ENCODE assay signal across 13 cellular contexts in the genomic region with DNA sequence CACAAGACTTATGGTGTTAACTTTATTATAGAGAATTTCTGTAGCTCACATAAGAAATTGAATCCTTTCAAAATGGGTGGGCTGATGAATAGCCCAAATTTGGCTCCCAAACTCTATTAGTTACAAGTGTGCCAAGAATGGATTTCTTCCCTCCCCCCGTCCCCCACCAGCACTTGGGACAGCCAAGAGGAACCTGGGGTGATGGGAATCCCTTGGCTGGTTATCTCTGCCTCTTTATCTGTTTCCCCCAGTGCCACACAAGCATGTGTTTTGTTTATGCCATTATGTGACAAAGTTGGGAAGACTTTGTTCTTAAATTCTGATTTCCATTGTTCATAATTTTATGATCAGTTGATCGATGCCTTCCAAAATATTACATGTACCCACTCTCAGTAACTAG. TPM values are rescaled to one million over a fixed set of nuclear protein-coding genes. Genes with fewer than 3 reads are reported as not detected.
A peak's percentile ranks its signal among the peaks of the same experiment; 100 is the strongest.
DNase-seq lines count a peak whose midpoint lies in the region; ATAC-seq and TF ChIP-seq lines count a peak whose summit lies in the region.
"Had no signal": no experiment of that assay in that cellular context is flagged by ENCODE, and none has a peak within 500 bp of the region (broad histone marks: within the 10 kb centered on the region; RNA-seq: fewer than 3 reads in every experiment).

No MANE protein-coding gene starts in this region.

- H3K36me3 ChIP-seq in HEK293 (ENCODE audit: control insufficient read depth in 2 of 2, insufficient read depth in 1 of 2, low read length in 2 of 2): no peaks in the 10 kb centered on the region
- no peaks in the 10 kb centered on the region for H3K36me3 ChIP-seq in breast epithelium
- peaks cover 7% of the 10 kb centered on the region for H3K36me3 ChIP-seq in lower lobe of right lung
- H3K36me3 ChIP-seq in subcutaneous abdominal adipose tissue (ENCODE audit: control insufficient read depth in 5 of 5, insufficient read depth in 5 of 5, low read length in 5 of 5): peaks cover 7 to 19% (median 10%) of the 10 kb centered on the region in 5 donors
- H3K36me3 ChIP-seq in HAP-1 (replicated peaks): no peaks in the 10 kb centered on the region

- H3K9me3 ChIP-seq in HEK293 (ENCODE audit: control insufficient read depth, insufficient read depth, low read depth, low read length) (no peaks in the 10 kb centered on the region), breast epithelium (no peaks in the 10 kb centered on the region), lower lobe of right lung (no peaks in the 10 kb centered on the region), subcutaneous abdominal adipose tissue (ENCODE audit: control insufficient read depth in 5 of 5, low read length in 5 of 5) (peaks cover 0 to 6% (median 0%) of the 10 kb centered on the region in 5 donors), HAP-1 (no peaks in the 10 kb centered on the region)

- H3K27ac ChIP-seq in HEK293 (ENCODE audit: extremely low read depth, low read depth, low read length): no peak overlapping the region
- H3K27ac ChIP-seq in breast epithelium: peak overlapping the region; percentile 79 to 87
- H3K27ac ChIP-seq in lower lobe of right lung: peak overlapping the region; percentile 73
- peak overlapping the region; percentile 89 for H3K27ac ChIP-seq in subcutaneous abdominal adipose tissue (ENCODE audit: low read depth, low read length)

- TF ChIP-seq CTCF in HEK293 (tag by site-specific recombination; IDR thresholded peaks at IDR 0.05): no peak
- TF ChIP-seq CTCF in breast epithelium (IDR thresholded peaks at IDR 0.05): no peak
- TF ChIP-seq CTCF in lower lobe of right lung (IDR thresholded peaks at IDR 0.05): no peak

- H3K27me3 ChIP-seq in breast epithelium (no peaks in the 10 kb centered on the region), lower lobe of right lung (ENCODE audit: low read depth) (no peaks in the 10 kb centered on the region), subcutaneous abdominal adipose tissue (ENCODE audit: control insufficient read depth in 5 of 5, insufficient read depth in 4 of 5, low read length in 5 of 5) (no peaks in the 10 kb centered on the region), HAP-1 (ENCODE audit: low read depth) (no peaks in the 10 kb centered on the region)

- in situ Hi-C loops in HAP-1 (cut with MboI; ENCODE audit: low sequenced_read_pairs): loop anchor here (25.0 kb wide), 2 partner anchors 216 to 741 kb away; no protein-coding TSS in a partner anchor

- no peak for TF ChIP-seq POLR2A in breast epithelium (IDR thresholded peaks at IDR 0.05)

- intact Hi-C loops in breast epithelium (cut with DNase I; ENCODE audit: low total_unique reads): no loop called here
- intact Hi-C loops in lower lobe of right lung (cut with DNase I): loop anchor here (10.0 kb wide), 1 partner anchor 409 kb away; no protein-coding TSS in a partner anchor

- H3K4me3 ChIP-seq in HEK293 (ENCODE audit: low read depth, low read length): no peak overlapping the region
- no peak overlapping the region for H3K4me3 ChIP-seq in breast epithelium
- no peak overlapping the region for H3K4me3 ChIP-seq in lower lobe of right lung
- peak overlapping the region in 2 of 5 donors; percentile 18 to 26 for H3K4me3 ChIP-seq in subcutaneous abdominal adipose tissue (ENCODE audit: low read depth in 1 of 5, low read length in 5 of 5)
- H3K4me3 ChIP-seq in HAP-1: no peak overlapping the region

- CTCF ChIA-PET in HEK293 (lab: Yijun Ruan, JAX): interaction anchor here (1.3 kb wide), 2 partner anchors 8 to 58 kb away, joined by 3 to 4 read pairs; no protein-coding TSS in a partner anchor

- DNase-seq in breast epithelium (ENCODE audit: low spot score in 2 of 2): no peak
- DNase-seq in lower lobe of right lung: no peak
- DNase-seq in stimulated activated CD4-positive, alpha-beta T cell treated with anti-CD3 and anti-CD28 coated beads, Interleukin-1b, Interleukin-23, amount 100 ng/mL, for 48 hours: no peak
- no peak for DNase-seq in HAP-1 (ENCODE audit: low spot score in 2 of 2)
- DNase-seq: activated naive CD4-positive, alpha-beta T cell treated with anti-CD3 and anti-CD28 coated beads, Interleukin-2, amount 50 U/mL, for 16 hours; effector memory CD4-positive, alpha-beta T cell; NCI-H2029; NCI-H524 treated with DMSO at 0.1 percent for 48 hours; SW 1271 had no signal

- H3K4me1 ChIP-seq in HEK293 (ENCODE audit: control insufficient read depth, insufficient read depth, low read length): no peaks in the 10 kb centered on the region
- no peaks in the 10 kb centered on the region for H3K4me1 ChIP-seq in breast epithelium
- peaks cover 33% of the 10 kb centered on the region for H3K4me1 ChIP-seq in lower lobe of right lung
- peaks cover 6 to 48% (median 36%) of the 10 kb centered on the region in 5 donors for H3K4me1 ChIP-seq in subcutaneous abdominal adipose tissue (ENCODE audit: control insufficient read depth in 5 of 5, insufficient read depth in 5 of 5, low read length in 5 of 5)
- H3K4me1 ChIP-seq in HAP-1: peaks cover 4% of the 10 kb centered on the region

- POLR2A ChIA-PET in HEK293 (lab: Yijun Ruan, JAX): no interaction called here

- ATAC-seq in lower lobe of right lung: peak in 1 of 2 donors; percentile 40
- no peak for ATAC-seq in HG03097 (IDR thresholded peaks at IDR 0.05; ENCODE audit: low FRiP score, unreplicated experiment)
- no peak for ATAC-seq in HG02852 (IDR thresholded peaks at IDR 0.05; ENCODE audit: unreplicated experiment)

- H3K9ac ChIP-seq in subcutaneous abdominal adipose tissue (ENCODE audit: low read length in 5 of 5): peak overlapping the region in 2 of 5 donors; percentile 36 to 57

TF ChIP-seq in HEK293, 187 proteins besides CTCF, POLR2A, EP300 and RAD21:
- TF ChIP-seq, protein P1, sequence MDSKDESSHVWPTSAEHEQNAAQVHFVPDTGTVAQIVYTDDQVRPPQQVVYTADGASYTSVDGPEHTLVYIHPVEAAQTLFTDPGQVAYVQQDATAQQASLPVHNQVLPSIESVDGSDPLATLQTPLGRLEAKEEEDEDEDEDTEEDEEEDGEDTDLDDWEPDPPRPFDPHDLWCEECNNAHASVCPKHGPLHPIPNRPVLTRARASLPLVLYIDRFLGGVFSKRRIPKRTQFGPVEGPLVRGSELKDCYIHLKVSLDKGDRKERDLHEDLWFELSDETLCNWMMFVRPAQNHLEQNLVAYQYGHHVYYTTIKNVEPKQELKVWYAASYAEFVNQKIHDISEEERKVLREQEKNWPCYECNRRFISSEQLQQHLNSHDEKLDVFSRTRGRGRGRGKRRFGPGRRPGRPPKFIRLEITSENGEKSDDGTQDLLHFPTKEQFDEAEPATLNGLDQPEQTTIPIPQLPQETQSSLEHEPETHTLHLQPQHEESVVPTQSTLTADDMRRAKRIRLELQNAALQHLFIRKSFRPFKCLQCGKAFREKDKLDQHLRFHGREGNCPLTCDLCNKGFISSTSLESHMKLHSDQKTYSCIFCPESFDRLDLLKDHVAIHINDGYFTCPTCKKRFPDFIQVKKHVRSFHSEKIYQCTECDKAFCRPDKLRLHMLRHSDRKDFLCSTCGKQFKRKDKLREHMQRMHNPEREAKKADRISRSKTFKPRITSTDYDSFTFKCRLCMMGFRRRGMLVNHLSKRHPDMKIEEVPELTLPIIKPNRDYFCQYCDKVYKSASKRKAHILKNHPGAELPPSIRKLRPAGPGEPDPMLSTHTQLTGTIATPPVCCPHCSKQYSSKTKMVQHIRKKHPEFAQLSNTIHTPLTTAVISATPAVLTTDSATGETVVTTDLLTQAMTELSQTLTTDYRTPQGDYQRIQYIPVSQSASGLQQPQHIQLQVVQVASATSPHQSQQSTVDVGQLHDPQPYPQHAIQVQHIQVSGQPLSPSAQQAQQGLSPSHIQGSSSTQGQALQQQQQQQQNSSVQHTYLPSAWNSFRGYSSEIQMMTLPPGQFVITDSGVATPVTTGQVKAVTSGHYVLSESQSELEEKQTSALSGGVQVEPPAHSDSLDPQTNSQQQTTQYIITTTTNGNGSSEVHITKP (tag by site-specific recombination; IDR thresholded peaks at IDR 0.05): peak; percentile 35
- no peak for TF ChIP-seq KLF9 (tag by site-specific recombination; IDR thresholded peaks at IDR 0.05; ENCODE audit: low read depth)

RNA-seq across cellular contexts. Expression of a gene that starts 28.3 kb away (rescaled TPM):
- total RNA-seq in breast epithelium (10 to 100 TPM; 15.5 to 35.4 (median 16.1) TPM), lower lobe of right lung (17.3 TPM)
